8 cellular contexts compared by ENCODE assay signal in the genomic region with DNA sequence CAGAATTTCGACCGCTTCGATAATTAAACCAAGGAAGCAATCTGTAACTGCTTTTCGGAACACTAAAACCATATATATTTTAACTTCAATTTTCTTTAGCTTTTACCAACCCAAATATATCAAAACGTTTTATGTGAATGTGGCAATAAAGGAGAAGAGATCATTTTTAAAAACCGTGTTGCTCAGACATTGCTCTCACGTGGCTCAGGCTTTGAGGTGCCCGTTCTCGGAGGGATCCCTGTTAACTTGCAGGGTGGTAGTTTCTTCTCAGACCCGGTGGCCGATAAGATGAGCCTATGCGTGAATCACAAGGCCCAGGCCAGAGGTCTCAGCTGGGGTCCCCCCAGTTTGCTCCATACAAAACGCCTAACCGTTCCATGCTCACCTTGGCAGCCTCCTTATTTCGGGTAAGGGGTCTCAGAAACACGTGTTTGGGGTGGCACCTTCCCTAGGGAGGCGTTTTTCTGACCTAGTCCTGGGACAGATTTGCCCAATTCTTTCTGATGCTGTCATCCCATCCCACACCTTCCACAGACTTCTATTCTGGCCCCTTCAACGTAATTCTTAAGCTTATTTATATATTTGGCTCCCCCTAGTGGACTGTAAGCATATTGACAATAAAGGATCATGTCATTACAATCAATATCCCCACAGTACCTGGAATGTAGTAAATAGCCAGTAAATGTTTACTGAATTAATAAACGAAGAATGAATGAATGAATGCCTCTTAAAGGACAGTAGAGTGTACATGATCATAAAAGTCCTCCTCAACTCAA. TPM values are rescaled to one million over a fixed set of nuclear protein-coding genes. Genes with fewer than 3 reads are reported as not detected.
DNase-seq lines count a peak whose midpoint lies in the region; ATAC-seq, FAIRE-seq and TF ChIP-seq lines count a peak whose summit lies in the region.

No MANE protein-coding gene starts in this region.

- peaks cover 11% of the 10 kb centered on the region for H3K4me1 Mint-ChIP-seq in activated CD8-positive, alpha-beta T cell treated with anti-CD3 and anti-CD28 coated beads for 36 hours (ENCODE audit: low read depth)

- H3K27me3 Mint-ChIP-seq in activated CD8-positive, alpha-beta T cell treated with anti-CD3 and anti-CD28 coated beads for 36 hours: no peaks in the 10 kb centered on the region

- H3K4me3 Mint-ChIP-seq in activated CD8-positive, alpha-beta T cell treated with anti-CD3 and anti-CD28 coated beads for 36 hours: peak overlapping the region; percentile 51

- TF ChIP-seq POLR2A in erythroblast (IDR thresholded peaks at IDR 0.05; ENCODE audit: low read length): no peak

- intact Hi-C loops in activated CD8-positive, alpha-beta T cell treated with anti-CD3 and anti-CD28 coated beads for 36 hours (cut with micrococcal nuclease): loop anchor here (1.0 to 5.0 kb wide), 2 partner anchors 158 to 206 kb away; no protein-coding TSS in a partner anchor

- CTCF ChIA-PET in activated CD8-positive, alpha-beta T cell treated with anti-CD3 and anti-CD28 coated beads for 36 hours (lab: Charles Lee): interaction anchor here (0.6 to 3.5 kb wide), 102 partner anchors 8 to 1061 kb away, joined by 3 to 39 read pairs (median 4); partner anchors contain the start of genes MTX3 and SERINC5

- H3K27ac Mint-ChIP-seq in activated CD8-positive, alpha-beta T cell treated with anti-CD3 and anti-CD28 coated beads for 36 hours: peak overlapping the region; percentile 78

- H3K36me3 Mint-ChIP-seq in activated CD8-positive, alpha-beta T cell treated with anti-CD3 and anti-CD28 coated beads for 36 hours (ENCODE audit: low read depth): no peaks in the 10 kb centered on the region

- POLR2A ChIA-PET in activated CD8-positive, alpha-beta T cell treated with anti-CD3 and anti-CD28 coated beads for 36 hours (lab: Charles Lee): interaction anchor here (0.7 to 1.3 kb wide), 4 partner anchors 8 to 102 kb away, joined by 3 to 4 read pairs (median 3); no protein-coding TSS in a partner anchor

- peak; percentile 63 for ATAC-seq in HG02759 (IDR thresholded peaks at IDR 0.05; ENCODE audit: unreplicated experiment)
- peak; percentile 84 for ATAC-seq in activated CD8-positive, alpha-beta T cell treated with anti-CD3 and anti-CD28 coated beads for 36 hours

- no peaks in the 10 kb centered on the region for H3K9me3 Mint-ChIP-seq in activated CD8-positive, alpha-beta T cell treated with anti-CD3 and anti-CD28 coated beads for 36 hours

- DNase-seq in DMS79 (lab: John Stamatoyannopoulos, UW) (peak; percentile 49), NCI-H446 treated with DMSO at 0.1 percent for 48 hours (lab: John Stamatoyannopoulos, UW) (peak; percentile 76), erythroblast (lab: John Stamatoyannopoulos, UW) (peak; percentile 60 to 64), myocyte (ENCODE audit: low read depth) (peak; percentile 57), urothelium cell line (ENCODE audit: low spot score) (peak; percentile 64), OCI-M2 (lab: John Stamatoyannopoulos, UW; ENCODE audit: unreplicated experiment) (no peak)
- DNase-seq in activated CD8-positive, alpha-beta T cell treated with anti-CD3 and anti-CD28 coated beads for 36 hours: peak; percentile 34

- TF ChIP-seq CTCF in activated CD8-positive, alpha-beta T cell treated with anti-CD3 and anti-CD28 coated beads for 36 hours (IDR thresholded peaks at IDR 0.05): peak; percentile 55

- no peak for FAIRE-seq in urothelium cell line (lab: Jason Lieb, UNC)

RNA-seq across cellular contexts. Expression of gene THBS4, which starts 48.2 kb away (rescaled TPM):
- 1 to 10 TPM; 2.3 to 2.5 TPM for total RNA-seq in activated CD8-positive, alpha-beta T cell treated with anti-CD3 and anti-CD28 coated beads for 36 hours
- total RNA-seq in myocyte: 1.4 and 2.0 TPM in 2 replicates
- polyA plus RNA-seq in myocyte (2012): 1.5 TPM
